ENCODE assay signal across 25 cellular contexts in the genomic region with DNA sequence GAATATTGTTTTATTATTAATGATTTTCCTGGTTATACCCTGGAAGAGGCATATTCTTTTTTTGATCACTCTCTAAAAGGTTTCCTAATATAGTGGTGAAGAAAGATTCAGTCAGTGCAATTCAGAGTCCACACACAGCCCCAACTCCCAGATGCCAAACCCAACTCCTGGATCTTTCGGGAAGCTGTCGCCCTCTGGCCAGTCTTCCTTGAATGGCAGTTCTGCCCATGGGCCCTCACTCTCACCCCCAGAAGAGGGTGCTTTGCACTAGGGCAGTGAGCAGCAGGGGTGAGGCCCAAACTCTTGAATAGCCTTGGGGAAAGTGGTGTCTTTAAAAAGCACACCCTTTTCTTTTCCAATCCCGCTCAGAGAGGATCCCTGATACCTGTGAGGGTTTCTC. TPM values are rescaled to one million over a fixed set of nuclear protein-coding genes. Genes with fewer than 3 reads are reported as not detected.
A peak's percentile ranks its signal among the peaks of the same experiment; 100 is the strongest.
DNase-seq lines count a peak whose midpoint lies in the region; ATAC-seq, FAIRE-seq and TF ChIP-seq lines count a peak whose summit lies in the region.
"Had no signal": no experiment of that assay in that cellular context is flagged by ENCODE, and none has a peak within 500 bp of the region (broad histone marks: within the 10 kb centered on the region; RNA-seq: fewer than 3 reads in every experiment).

No MANE protein-coding gene starts in this region.

- TF ChIP-seq CTCF in BE2C (IDR thresholded peaks at IDR 0.05; ENCODE audit: low read depth, low read length) (0 out of 2 replicates have a peak, but pooled peaks have one; percentile 8), HFFc6 (IDR thresholded peaks at IDR 0.05) (peak; percentile 30), K562 (IDR thresholded peaks at IDR 0.05 in 2 of 3, conservative IDR thresholded peaks at IDR 0.05 in 1 of 3; ENCODE audit: insufficient read depth in 2 of 3, low read depth in 1 of 3, low read length in 3 of 3) (peak in 2 of 3 experiments; percentile 17 to 27; a peak in 2 of 6 replicates), A673 (conservative IDR thresholded peaks at IDR 0.05; ENCODE audit: low read depth, low read length) (no peak), uterus (IDR thresholded peaks at IDR 0.05) (no peak), GM20000 (IDR thresholded peaks at IDR 0.05; ENCODE audit: extremely low read depth, missing control alignments) (no peak)

- H3K9me3 Mint-ChIP-seq in HFFc6, result peaks cover 17% of the 10 kb centered on the region
- H3K9me3 Mint-ChIP-seq: activated B cell treated with CpG ODN at 0.5 μM for 24 hours; activated naive CD4-positive, alpha-beta T cell treated with anti-CD3 and anti-CD28 coated beads, Interleukin-2, amount 50 U/mL, for 72 hours; memory B cell; natural killer cell treated with Interleukin-12 subunit alpha and Interleukin-12 subunit beta and Interleukin-15 and Interleukin-18, amount 100 ng/mL, for 72 hours had no signal

- H3K4me3 ChIP-seq in BE2C (ENCODE audit: low read depth, low read length) (no peak overlapping the region), K562 (no peak overlapping the region), A673 (ENCODE audit: low read depth, low read length, poor library complexity, severe bottlenecking) (no peak overlapping the region), uterus (no peak overlapping the region)
- H3K4me3 ChIP-seq: coronary artery had no signal

- no peak overlapping the region for H3K4me2 ChIP-seq in K562 (ENCODE audit: insufficient read depth, low read length)

- H3K27ac ChIP-seq in K562 (ENCODE audit: extremely low read depth, low read depth, low read length) (no peak overlapping the region), A673 (ENCODE audit: low read depth, low read length, poor library complexity, severe bottlenecking) (no peak overlapping the region), uterus (no peak overlapping the region)
- H3K27ac ChIP-seq: coronary artery, epithelial cell of prostate had no signal

- no peak for DNase-seq in BE2C
- DNase-seq in HFFc6, result no peak
- no peak for DNase-seq in K562 (ENCODE audit: extremely low read depth in 1 of 4, low spot score in 3 of 4)
- peak; percentile 51 for DNase-seq in iPS-NIHi11 (ENCODE audit: low spot score)
- no peak for DNase-seq in A673 (ENCODE audit: low spot score)
- DNase-seq in uterus, result no peak
- DNase-seq in GM20000 (ENCODE audit: low spot score), result no peak
- DNase-seq in NCI-H748 treated with DMSO at 0.1 percent for 48 hours (lab: John Stamatoyannopoulos, UW), result no peak
- DNase-seq: activated B cell treated with CpG ODN at 0.5 μM for 24 hours; activated CD8-positive, alpha-beta T cell treated with anti-CD3 and anti-CD28 coated beads, Interleukin-2, amount 10 ng/mL, durations not matched to agents 7 days and 5 days; activated T-cell treated with anti-CD3 and anti-CD28 coated beads, Interleukin-2, amount 50 U/mL, for 72 hours; Caco-2; NCI-H1694; NCI-H345; posterior cingulate gyrus had no signal

- H3K4me3 Mint-ChIP-seq in HFFc6, result no peak overlapping the region
- H3K4me3 Mint-ChIP-seq: activated B cell treated with CpG ODN at 0.5 μM for 24 hours; activated CD8-positive, alpha-beta T cell treated with anti-CD3 and anti-CD28 coated beads, Interleukin-2, amount 10 ng/mL, durations not matched to agents 7 days and 5 days; activated T-cell treated with anti-CD3 and anti-CD28 coated beads, Interleukin-2, amount 50 U/mL, for 72 hours; memory B cell; natural killer cell treated with Interleukin-12 subunit alpha and Interleukin-12 subunit beta and Interleukin-15 and Interleukin-18, amount 100 ng/mL, for 72 hours had no signal

- H3K9me1 ChIP-seq in K562 (ENCODE audit: control insufficient read depth, insufficient read depth, low read length), result no peaks in the 10 kb centered on the region

- no peak for FAIRE-seq in K562 (lab: Jason Lieb, UNC)
- FAIRE-seq: G401.6 had no signal

- H3K36me3 ChIP-seq in BE2C (no peaks in the 10 kb centered on the region), K562 (ENCODE audit: control insufficient read depth, insufficient read depth, low read length) (no peaks in the 10 kb centered on the region), A673 (ENCODE audit: insufficient read depth, low read length, poor library complexity, severe bottlenecking) (no peaks in the 10 kb centered on the region), uterus (no peaks in the 10 kb centered on the region)

- H3K79me2 ChIP-seq in K562 (ENCODE audit: control insufficient read depth, insufficient read depth, low read length), result no peaks in the 10 kb centered on the region

- no peak overlapping the region for H3K9ac ChIP-seq in K562 (ENCODE audit: insufficient read depth in 1 of 2, low read depth in 2 of 2, low read length in 2 of 2)

- no peak for TF ChIP-seq POLR2A in K562 (conservative IDR thresholded peaks at IDR 0.05)
- no peak for TF ChIP-seq POLR2A in uterus (IDR thresholded peaks at IDR 0.05)

- CTCF ChIA-PET in K562 (lab: Yijun Ruan, JAX; ENCODE audit: low intra/inter-chr PET ratio), result no interaction called here
- CTCF ChIA-PET in A673 (lab: Charles Lee), result no interaction called here

- in situ Hi-C loops in K562 (cut with MboI), result no loop called here

- H3K27me3 Mint-ChIP-seq in HFFc6 (ENCODE audit: insufficient read depth), result peaks cover 10% of the 10 kb centered on the region

- BruUV-seq in K562 (replicated peaks; lab: Mats Ljungman, UMichigan) (no TSS peak), A673 (replicated peaks; lab: Mats Ljungman, UMichigan) (no TSS peak)

- H3K36me3 Mint-ChIP-seq in HFFc6 (ENCODE audit: low read depth), result peaks cover 21% of the 10 kb centered on the region
- H3K36me3 Mint-ChIP-seq: activated naive CD4-positive, alpha-beta T cell treated with anti-CD3 and anti-CD28 coated beads, Interleukin-2, amount 50 U/mL, for 72 hours; memory B cell; natural killer cell treated with Interleukin-12 subunit alpha and Interleukin-12 subunit beta and Interleukin-15 and Interleukin-18, amount 100 ng/mL, for 72 hours had no signal

- no peak overlapping the region for H2AFZ ChIP-seq in K562 (ENCODE audit: low read depth, low read length)

- H3K27me3 ChIP-seq in BE2C (no peaks in the 10 kb centered on the region), K562 (ENCODE audit: control insufficient read depth in 2 of 2, insufficient read depth in 2 of 2, low read length in 2 of 2) (peaks cover 0 to 10% of the 10 kb centered on the region in 2 experiments; a peak in 2 of 5 replicates), A673 (replicated peaks; ENCODE audit: insufficient read depth, low read depth, low read length, poor library complexity) (no peaks in the 10 kb centered on the region), uterus (no peaks in the 10 kb centered on the region)

- peaks cover 38% of the 10 kb centered on the region for H3K4me1 Mint-ChIP-seq in HFFc6 (ENCODE audit: low read depth)
- H3K4me1 Mint-ChIP-seq: activated B cell treated with CpG ODN at 0.5 μM for 24 hours, memory B cell had no signal

- H3K27ac Mint-ChIP-seq in HFFc6, result no peak overlapping the region
- H3K27ac Mint-ChIP-seq: activated B cell treated with CpG ODN at 0.5 μM for 24 hours; activated CD8-positive, alpha-beta T cell treated with anti-CD3 and anti-CD28 coated beads, Interleukin-2, amount 10 ng/mL, durations not matched to agents 7 days and 5 days; activated naive CD4-positive, alpha-beta T cell treated with anti-CD3 and anti-CD28 coated beads, Interleukin-2, amount 50 U/mL, for 72 hours; activated T-cell treated with anti-CD3 and anti-CD28 coated beads, Interleukin-2, amount 50 U/mL, for 72 hours; memory B cell; natural killer cell treated with Interleukin-12 subunit alpha and Interleukin-12 subunit beta and Interleukin-15 and Interleukin-18, amount 100 ng/mL, for 72 hours had no signal

- 3% methylated on average over 3 of the region's 3 CpGs for WGBS in K562 (ENCODE audit: insufficient coverage, low coverage, missing lambda C conversion rate)

- H3K4me1 ChIP-seq in BE2C (no peaks in the 10 kb centered on the region), K562 (replicated peaks in 1 of 2; ENCODE audit: control insufficient read depth in 2 of 2, insufficient read depth in 2 of 2, low read length in 2 of 2) (no peaks in the 10 kb centered on the region; a peak in 1 of 5 replicates), A673 (ENCODE audit: insufficient read depth, low read length, poor library complexity, severe bottlenecking) (no peaks in the 10 kb centered on the region), uterus (no peaks in the 10 kb centered on the region)
- H3K4me1 ChIP-seq: Caco-2 had no signal

- no peaks in the 10 kb centered on the region for H4K20me1 ChIP-seq in K562 (replicated peaks; ENCODE audit: control insufficient read depth, insufficient read depth, low read length)

- intact Hi-C loops in K562 (cut with micrococcal nuclease), result no loop called here
- intact Hi-C loops in A673 (cut with micrococcal nuclease; ENCODE audit: unreplicated experiment), result no loop called here
- intact Hi-C loops in uterus (cut with DNase I; ENCODE audit: low total_unique reads), result no loop called here

- no peak for ATAC-seq in K562
- ATAC-seq: activated CD8-positive, alpha-beta T cell treated with anti-CD3 and anti-CD28 coated beads, Interleukin-2, amount 10 ng/mL, durations not matched to agents 7 days and 5 days; activated naive CD4-positive, alpha-beta T cell treated with anti-CD3 and anti-CD28 coated beads, Interleukin-2, amount 50 U/mL, for 72 hours; activated T-cell treated with anti-CD3 and anti-CD28 coated beads, Interleukin-2, amount 50 U/mL, for 72 hours; natural killer cell treated with Interleukin-12 subunit alpha and Interleukin-12 subunit beta and Interleukin-15 and Interleukin-18, amount 100 ng/mL, for 72 hours; Right ventricle myocardium inferior had no signal

- H3K9me3 ChIP-seq in BE2C, result peaks cover 6% of the 10 kb centered on the region; the same call in 1 of the 2 replicates
- H3K9me3 ChIP-seq in K562 (replicated peaks; ENCODE audit: control insufficient read depth, insufficient read depth, low read depth, low read length), result no peaks in the 10 kb centered on the region; the same call in 1 of the 2 replicates
- no peaks in the 10 kb centered on the region for H3K9me3 ChIP-seq in A673 (ENCODE audit: low read depth, low read length, poor library complexity, severe bottlenecking)
- no peaks in the 10 kb centered on the region for H3K9me3 ChIP-seq in uterus

- POLR2A ChIA-PET in K562 (lab: Yijun Ruan, JAX), result no interaction called here
- POLR2A ChIA-PET in A673 (lab: Charles Lee; ENCODE audit: low non-redundant PET), result no interaction called here

- no peak for TF ChIP-seq EP300 in K562 (IDR thresholded peaks at IDR 0.05; ENCODE audit: low read length)

- TF ChIP-seq RAD21 in K562 (CRISPR knock-in tag; conservative IDR thresholded peaks at IDR 0.05 in 1 of 2, IDR thresholded peaks at IDR 0.05 in 1 of 2), result no peak; a peak in 1 of 4 replicates

RNA-seq across cellular contexts. Expression of gene KRT32, which starts 11.0 kb away (rescaled TPM):
- not detected for polyA plus RNA-seq in BE2C (2012; ENCODE audit: insufficient read depth, insufficient read length, low read depth)
- total RNA-seq in HFFc6 (2021; fragmentation: NEBNext Ultra II Directional; extraction: Animal tissue kit (Norgen Biotek cat#: 25700)), result under 1 TPM in 2 of 6 experiments, not detected in 4; 0.14 TPM
- total RNA-seq in K562 (2011; cell fraction: chromatin; rRNA removed; ENCODE audit: low replicate concordance), result not detected in 2 replicates
- not detected in 2 replicates for total RNA-seq in K562 (2011; cell fraction: nucleolus; rRNA removed)
- not detected in 2 replicates for total RNA-seq in K562 (2011; cell fraction: nucleoplasm; rRNA removed)
- total RNA-seq in K562 (2014; rRNA removed) (not detected in 2 replicates), K562 (2014; rRNA removed; fragmentation: Illumina TruSeq; extraction: Trizol) (not detected in 2 replicates), K562 (2015; rRNA removed; fragmentation: Illumina TruSeq; extraction: Trizol) (not detected in 2 replicates), K562 (2021) (not detected in 2 replicates), A673 (2021) (not detected in 2 replicates), uterus (not detected)
- polyA plus RNA-seq in K562 (2011; rRNA removed) (not detected in 2 replicates), K562 (2014; fragmentation: Illumina TruSeq; extraction: Trizol) (not detected in 2 replicates), K562 (2014; fragmentation: Nextera tagmentation; extraction: Ambion mirVana) (not detected), K562 (2014; rRNA removed) (not detected in 2 replicates)
- not detected in 2 replicates for polyA plus RNA-seq in K562 (2011; cell fraction: cytosol; rRNA removed)
- polyA plus RNA-seq in K562 (2011; cell fraction: nucleus; rRNA removed), result not detected in 2 replicates
- not detected in 2 replicates for polyA plus RNA-seq in K562 (2012)
- not detected in 2 replicates for polyA minus RNA-seq in K562 (2011; rRNA and poly(A)+ RNA removed)
- polyA minus RNA-seq in K562 (2011; cell fraction: cytosol; rRNA and poly(A)+ RNA removed), result not detected in 2 replicates
- polyA minus RNA-seq in K562 (2011; cell fraction: nucleus; rRNA and poly(A)+ RNA removed), result not detected in 2 replicates
- total RNA-seq: activated B cell treated with CpG ODN at 0.5 μM for 24 hours; activated CD8-positive, alpha-beta T cell treated with anti-CD3 and anti-CD28 coated beads, Interleukin-2, amount 10 ng/mL, durations not matched to agents 7 days and 5 days; activated naive CD4-positive, alpha-beta T cell treated with anti-CD3 and anti-CD28 coated beads, Interleukin-2, amount 50 U/mL, for 72 hours; activated T-cell treated with anti-CD3 and anti-CD28 coated beads, Interleukin-2, amount 50 U/mL, for 72 hours; Caco-2; natural killer cell treated with Interleukin-12 subunit alpha and Interleukin-12 subunit beta and Interleukin-15 and Interleukin-18, amount 100 ng/mL, for 72 hours; Right ventricle myocardium inferior; skeletal muscle tissue; T-helper 1 cell treated with Interleukin-12 subunit alpha and Interleukin-12 subunit beta and Interleukin-4 antibody, amounts not matched to agents 30 ng/mL and 1 ng/mL, for 36 hours; urinary bladder had no signal
- polyA plus RNA-seq: urinary bladder had no signal

RNA-seq across cellular contexts. Expression of gene KRT38, which starts 15.4 kb away (rescaled TPM):
- polyA plus RNA-seq in BE2C (2012; ENCODE audit: insufficient read depth, insufficient read length, low read depth), result 1.1 TPM
- under 1 TPM; 0.25 to 0.62 (median 0.43) TPM for total RNA-seq in HFFc6 (2021; fragmentation: NEBNext Ultra II Directional; extraction: Animal tissue kit (Norgen Biotek cat#: 25700))
- total RNA-seq in K562 (2011; cell fraction: chromatin; rRNA removed; ENCODE audit: low replicate concordance), result not detected in 2 replicates
- not detected in 2 replicates for total RNA-seq in K562 (2011; cell fraction: nucleolus; rRNA removed)
- not detected in 2 replicates for total RNA-seq in K562 (2011; cell fraction: nucleoplasm; rRNA removed)
- total RNA-seq in K562 (2014; rRNA removed), result not detected in 2 replicates
- total RNA-seq in K562 (2014; rRNA removed; fragmentation: Illumina TruSeq; extraction: Trizol), result not detected in 2 replicates
- total RNA-seq in K562 (2015; rRNA removed; fragmentation: Illumina TruSeq; extraction: Trizol), result not detected in 2 replicates
- not detected in 2 replicates for total RNA-seq in K562 (2021)
- polyA plus RNA-seq in K562 (2011; rRNA removed), result not detected in 2 replicates
- polyA plus RNA-seq in K562 (2011; cell fraction: cytosol; rRNA removed), result not detected in 2 replicates
- not detected in 2 replicates for polyA plus RNA-seq in K562 (2011; cell fraction: nucleus; rRNA removed)
- not detected in 2 replicates for polyA plus RNA-seq in K562 (2012)
- polyA plus RNA-seq in K562 (2014; fragmentation: Illumina TruSeq; extraction: Trizol), result not detected in 2 replicates
- polyA plus RNA-seq in K562 (2014; fragmentation: Nextera tagmentation; extraction: Ambion mirVana), result not detected
- polyA plus RNA-seq in K562 (2014; rRNA removed), result not detected in 2 replicates
- not detected in 2 replicates for polyA minus RNA-seq in K562 (2011; rRNA and poly(A)+ RNA removed)
- not detected in 2 replicates for polyA minus RNA-seq in K562 (2011; cell fraction: cytosol; rRNA and poly(A)+ RNA removed)
- not detected in 2 replicates for polyA minus RNA-seq in K562 (2011; cell fraction: nucleus; rRNA and poly(A)+ RNA removed)
- total RNA-seq in A673 (2021), result not detected in 2 replicates
- total RNA-seq in uterus, result not detected
- total RNA-seq: activated B cell treated with CpG ODN at 0.5 μM for 24 hours; activated CD8-positive, alpha-beta T cell treated with anti-CD3 and anti-CD28 coated beads, Interleukin-2, amount 10 ng/mL, durations not matched to agents 7 days and 5 days; activated naive CD4-positive, alpha-beta T cell treated with anti-CD3 and anti-CD28 coated beads, Interleukin-2, amount 50 U/mL, for 72 hours; activated T-cell treated with anti-CD3 and anti-CD28 coated beads, Interleukin-2, amount 50 U/mL, for 72 hours; Caco-2; natural killer cell treated with Interleukin-12 subunit alpha and Interleukin-12 subunit beta and Interleukin-15 and Interleukin-18, amount 100 ng/mL, for 72 hours; Right ventricle myocardium inferior; skeletal muscle tissue; T-helper 1 cell treated with Interleukin-12 subunit alpha and Interleukin-12 subunit beta and Interleukin-4 antibody, amounts not matched to agents 30 ng/mL and 1 ng/mL, for 36 hours; urinary bladder had no signal
- polyA plus RNA-seq: urinary bladder had no signal

RNA-seq across cellular contexts. Expression of gene KRT35, which starts 24.7 kb away (rescaled TPM):
- polyA plus RNA-seq in BE2C (2012; ENCODE audit: insufficient read depth, insufficient read length, low read depth), result not detected
- not detected for total RNA-seq in HFFc6 (2021; fragmentation: NEBNext Ultra II Directional; extraction: Animal tissue kit (Norgen Biotek cat#: 25700))
- not detected in 2 replicates for total RNA-seq in K562 (2011; cell fraction: chromatin; rRNA removed; ENCODE audit: low replicate concordance)
- not detected in 2 replicates for total RNA-seq in K562 (2011; cell fraction: nucleolus; rRNA removed)
- not detected in 2 replicates for total RNA-seq in K562 (2011; cell fraction: nucleoplasm; rRNA removed)
- not detected in 2 replicates for total RNA-seq in K562 (2014; rRNA removed)
- not detected in 2 replicates for total RNA-seq in K562 (2014; rRNA removed; fragmentation: Illumina TruSeq; extraction: Trizol)
- not detected in 2 replicates for total RNA-seq in K562 (2015; rRNA removed; fragmentation: Illumina TruSeq; extraction: Trizol)
- not detected in 2 replicates for total RNA-seq in K562 (2021)
- polyA plus RNA-seq in K562 (2011; rRNA removed), result not detected in 2 replicates
- not detected in 2 replicates for polyA plus RNA-seq in K562 (2011; cell fraction: cytosol; rRNA removed)
- polyA plus RNA-seq in K562 (2011; cell fraction: nucleus; rRNA removed), result not detected in 2 replicates
- polyA plus RNA-seq in K562 (2012), result not detected in 2 replicates
- not detected in 2 replicates for polyA plus RNA-seq in K562 (2014; fragmentation: Illumina TruSeq; extraction: Trizol)
- polyA plus RNA-seq in K562 (2014; fragmentation: Nextera tagmentation; extraction: Ambion mirVana), result not detected
- not detected in 2 replicates for polyA plus RNA-seq in K562 (2014; rRNA removed)
- not detected in 2 replicates for polyA minus RNA-seq in K562 (2011; rRNA and poly(A)+ RNA removed)
- polyA minus RNA-seq in K562 (2011; cell fraction: cytosol; rRNA and poly(A)+ RNA removed), result not detected in 2 replicates
- polyA minus RNA-seq in K562 (2011; cell fraction: nucleus; rRNA and poly(A)+ RNA removed), result not detected in 2 replicates
- total RNA-seq in A673 (2021), result not detected in 2 replicates
- not detected for total RNA-seq in uterus
- total RNA-seq: activated B cell treated with CpG ODN at 0.5 μM for 24 hours; activated CD8-positive, alpha-beta T cell treated with anti-CD3 and anti-CD28 coated beads, Interleukin-2, amount 10 ng/mL, durations not matched to agents 7 days and 5 days; activated naive CD4-positive, alpha-beta T cell treated with anti-CD3 and anti-CD28 coated beads, Interleukin-2, amount 50 U/mL, for 72 hours; activated T-cell treated with anti-CD3 and anti-CD28 coated beads, Interleukin-2, amount 50 U/mL, for 72 hours; Caco-2; natural killer cell treated with Interleukin-12 subunit alpha and Interleukin-12 subunit beta and Interleukin-15 and Interleukin-18, amount 100 ng/mL, for 72 hours; Right ventricle myocardium inferior; skeletal muscle tissue; T-helper 1 cell treated with Interleukin-12 subunit alpha and Interleukin-12 subunit beta and Interleukin-4 antibody, amounts not matched to agents 30 ng/mL and 1 ng/mL, for 36 hours; urinary bladder had no signal
- polyA plus RNA-seq: urinary bladder had no signal

RNA-seq across cellular contexts. Expression of gene KRT37, which starts 31.8 kb away (rescaled TPM):
- not detected for polyA plus RNA-seq in BE2C (2012; ENCODE audit: insufficient read depth, insufficient read length, low read depth)
- not detected for total RNA-seq in HFFc6 (2021; fragmentation: NEBNext Ultra II Directional; extraction: Animal tissue kit (Norgen Biotek cat#: 25700))
- total RNA-seq in K562 (2011; cell fraction: chromatin; rRNA removed; ENCODE audit: low replicate concordance), result not detected in 2 replicates
- total RNA-seq in K562 (2011; cell fraction: nucleolus; rRNA removed), result not detected in 2 replicates
- not detected in 2 replicates for total RNA-seq in K562 (2011; cell fraction: nucleoplasm; rRNA removed)
- total RNA-seq in K562 (2014; rRNA removed), result not detected in 2 replicates
- total RNA-seq in K562 (2014; rRNA removed; fragmentation: Illumina TruSeq; extraction: Trizol), result not detected in 2 replicates
- total RNA-seq in K562 (2015; rRNA removed; fragmentation: Illumina TruSeq; extraction: Trizol), result not detected in 2 replicates
- not detected in 2 replicates for total RNA-seq in K562 (2021)
- polyA plus RNA-seq in K562 (2011; rRNA removed), result not detected in 2 replicates
- not detected in 2 replicates for polyA plus RNA-seq in K562 (2011; cell fraction: cytosol; rRNA removed)
- not detected in 2 replicates for polyA plus RNA-seq in K562 (2011; cell fraction: nucleus; rRNA removed)
- not detected in 2 replicates for polyA plus RNA-seq in K562 (2012)
- not detected in 2 replicates for polyA plus RNA-seq in K562 (2014; fragmentation: Illumina TruSeq; extraction: Trizol)
- not detected for polyA plus RNA-seq in K562 (2014; fragmentation: Nextera tagmentation; extraction: Ambion mirVana)
- polyA plus RNA-seq in K562 (2014; rRNA removed), result not detected in 2 replicates
- polyA minus RNA-seq in K562 (2011; rRNA and poly(A)+ RNA removed), result not detected in 2 replicates
- polyA minus RNA-seq in K562 (2011; cell fraction: cytosol; rRNA and poly(A)+ RNA removed), result not detected in 2 replicates
- polyA minus RNA-seq in K562 (2011; cell fraction: nucleus; rRNA and poly(A)+ RNA removed), result not detected in 2 replicates
- not detected in 2 replicates for total RNA-seq in A673 (2021)
- not detected for total RNA-seq in uterus
- total RNA-seq: activated B cell treated with CpG ODN at 0.5 μM for 24 hours; activated CD8-positive, alpha-beta T cell treated with anti-CD3 and anti-CD28 coated beads, Interleukin-2, amount 10 ng/mL, durations not matched to agents 7 days and 5 days; activated naive CD4-positive, alpha-beta T cell treated with anti-CD3 and anti-CD28 coated beads, Interleukin-2, amount 50 U/mL, for 72 hours; activated T-cell treated with anti-CD3 and anti-CD28 coated beads, Interleukin-2, amount 50 U/mL, for 72 hours; Caco-2; natural killer cell treated with Interleukin-12 subunit alpha and Interleukin-12 subunit beta and Interleukin-15 and Interleukin-18, amount 100 ng/mL, for 72 hours; Right ventricle myocardium inferior; skeletal muscle tissue; T-helper 1 cell treated with Interleukin-12 subunit alpha and Interleukin-12 subunit beta and Interleukin-4 antibody, amounts not matched to agents 30 ng/mL and 1 ng/mL, for 36 hours; urinary bladder had no signal
- polyA plus RNA-seq: urinary bladder had no signal

RNA-seq across cellular contexts. Expression of gene KRT36, which starts 33.5 kb away (rescaled TPM):
- not detected for polyA plus RNA-seq in BE2C (2012; ENCODE audit: insufficient read depth, insufficient read length, low read depth)
- total RNA-seq in HFFc6 (2021; fragmentation: NEBNext Ultra II Directional; extraction: Animal tissue kit (Norgen Biotek cat#: 25700)), result not detected
- not detected in 2 replicates for total RNA-seq in K562 (2011; cell fraction: chromatin; rRNA removed; ENCODE audit: low replicate concordance)
- total RNA-seq in K562 (2011; cell fraction: nucleolus; rRNA removed), result not detected in 2 replicates
- total RNA-seq in K562 (2011; cell fraction: nucleoplasm; rRNA removed), result not detected in 2 replicates
- not detected in 2 replicates for total RNA-seq in K562 (2014; rRNA removed)
- not detected in 2 replicates for total RNA-seq in K562 (2014; rRNA removed; fragmentation: Illumina TruSeq; extraction: Trizol)
- not detected in 2 replicates for total RNA-seq in K562 (2015; rRNA removed; fragmentation: Illumina TruSeq; extraction: Trizol)
- total RNA-seq in K562 (2021), result not detected in 2 replicates
- polyA plus RNA-seq in K562 (2011; rRNA removed), result 0.04 TPM in 2 replicates
- 0.03 and 0.06 TPM in 2 replicates for polyA plus RNA-seq in K562 (2011; cell fraction: cytosol; rRNA removed)
- polyA plus RNA-seq in K562 (2011; cell fraction: nucleus; rRNA removed), result 0.20 TPM in 1 of 2 replicates, not detected in the other
- not detected in 2 replicates for polyA plus RNA-seq in K562 (2012)
- polyA plus RNA-seq in K562 (2014; fragmentation: Illumina TruSeq; extraction: Trizol), result not detected in 2 replicates
- polyA plus RNA-seq in K562 (2014; fragmentation: Nextera tagmentation; extraction: Ambion mirVana), result not detected
- not detected in 2 replicates for polyA plus RNA-seq in K562 (2014; rRNA removed)
- not detected in 2 replicates for polyA minus RNA-seq in K562 (2011; rRNA and poly(A)+ RNA removed)
- not detected in 2 replicates for polyA minus RNA-seq in K562 (2011; cell fraction: cytosol; rRNA and poly(A)+ RNA removed)
- polyA minus RNA-seq in K562 (2011; cell fraction: nucleus; rRNA and poly(A)+ RNA removed), result not detected in 2 replicates
- total RNA-seq in A673 (2021), result not detected in 2 replicates
- total RNA-seq in uterus, result not detected
- total RNA-seq: activated B cell treated with CpG ODN at 0.5 μM for 24 hours; activated CD8-positive, alpha-beta T cell treated with anti-CD3 and anti-CD28 coated beads, Interleukin-2, amount 10 ng/mL, durations not matched to agents 7 days and 5 days; activated naive CD4-positive, alpha-beta T cell treated with anti-CD3 and anti-CD28 coated beads, Interleukin-2, amount 50 U/mL, for 72 hours; activated T-cell treated with anti-CD3 and anti-CD28 coated beads, Interleukin-2, amount 50 U/mL, for 72 hours; Caco-2; natural killer cell treated with Interleukin-12 subunit alpha and Interleukin-12 subunit beta and Interleukin-15 and Interleukin-18, amount 100 ng/mL, for 72 hours; Right ventricle myocardium inferior; skeletal muscle tissue; T-helper 1 cell treated with Interleukin-12 subunit alpha and Interleukin-12 subunit beta and Interleukin-4 antibody, amounts not matched to agents 30 ng/mL and 1 ng/mL, for 36 hours; urinary bladder had no signal
- polyA plus RNA-seq: urinary bladder had no signal

Comparison
In these comparisons a context has a peak if more than half of its experiments do, and no peak if none do; other contexts are left out.
1. CTCF ChIP-seq: peak in BE2C (single experiment), HFFc6 (single experiment) and K562 (2 of 3); none in A673 (single experiment), uterus (0 of 4) and GM20000 (single experiment).